10 cellular contexts compared by ENCODE assay signal in genomic region chr14:68380304-68380840, GRCh38.
A peak's percentile ranks its signal among the peaks of the same experiment; 100 is the strongest.
DNase-seq lines count a peak whose midpoint lies in the region; ATAC-seq, FAIRE-seq and TF ChIP-seq lines count a peak whose summit lies in the region.
"Had no signal": no experiment of that assay in that cellular context is flagged by ENCODE, and none has a peak within 500 bp of the region (broad histone marks: within the 10 kb centered on the region; RNA-seq: fewer than 3 reads in every experiment).

No MANE protein-coding gene starts in this region.

- WGBS in right cardiac atrium: 59% methylated on average over 1 of the region's 1 CpG

- ATAC-seq in right cardiac atrium (no peak), HG03159 (IDR thresholded peaks at IDR 0.05; ENCODE audit: unreplicated experiment) (peak; percentile 80)

- H3K36me3 ChIP-seq in left ventricle myocardium inferior (no peaks in the 10 kb centered on the region), kidney (ENCODE audit: control insufficient read depth in 1 of 2, insufficient read depth in 2 of 2, low read length in 2 of 2) (no peaks in the 10 kb centered on the region)
- H3K36me3 ChIP-seq: BLaER1 treated with 17β-estradiol and CSF1 and Interleukin-3, amounts not matched to agents 10 nM and 100 nM had no signal

- no peaks in the 10 kb centered on the region for H3K9me3 ChIP-seq in left ventricle myocardium inferior (replicated peaks)
- no peaks in the 10 kb centered on the region for H3K9me3 ChIP-seq in right cardiac atrium (ENCODE audit: control insufficient read depth, low read length)
- no peaks in the 10 kb centered on the region for H3K9me3 ChIP-seq in kidney (ENCODE audit: control insufficient read depth in 1 of 2, low read length in 2 of 2)

- TF ChIP-seq CTCF in left ventricle myocardium inferior (IDR thresholded peaks at IDR 0.05; ENCODE audit: borderline replicate concordance): no peak
- no peak for TF ChIP-seq CTCF in kidney (IDR thresholded peaks at IDR 0.05; ENCODE audit: borderline replicate concordance, extremely low read depth, insufficient read depth)

- no peak overlapping the region for H3K4me3 ChIP-seq in left ventricle myocardium inferior
- H3K4me3 ChIP-seq in right cardiac atrium (ENCODE audit: low read length): no peak overlapping the region
- no peak overlapping the region for H3K4me3 ChIP-seq in kidney (ENCODE audit: low read length in 2 of 2)
- H3K4me3 ChIP-seq: BLaER1 treated with 17β-estradiol and CSF1 and Interleukin-3, amounts not matched to agents 10 nM and 100 nM had no signal

- intact Hi-C loops in left ventricle myocardium inferior (cut with micrococcal nuclease): no loop called here
- intact Hi-C loops in right cardiac atrium (cut with DNase I): no loop called here
- intact Hi-C loops in kidney (cut with DNase I): no loop called here

- H3K27me3 ChIP-seq in left ventricle myocardium inferior (ENCODE audit: low read depth) (no peaks in the 10 kb centered on the region), right cardiac atrium (ENCODE audit: control insufficient read depth, insufficient read depth) (no peaks in the 10 kb centered on the region)
- H3K27me3 ChIP-seq: BLaER1 treated with 17β-estradiol and CSF1 and Interleukin-3, amounts not matched to agents 10 nM and 100 nM had no signal

- H3K4me1 ChIP-seq in left ventricle myocardium inferior (peaks cover 62% of the 10 kb centered on the region), right cardiac atrium (ENCODE audit: control insufficient read depth, insufficient read depth, low read length) (peaks cover 5% of the 10 kb centered on the region), kidney (ENCODE audit: control insufficient read depth in 1 of 2, insufficient read depth in 1 of 2, low read depth in 1 of 2, low read length in 2 of 2) (peaks cover 2 to 4% of the 10 kb centered on the region in 2 donors)

- H3K9ac ChIP-seq in kidney (ENCODE audit: low read length in 2 of 2): no peak overlapping the region
- H3K9ac ChIP-seq: BLaER1 treated with 17β-estradiol and CSF1 and Interleukin-3, amounts not matched to agents 10 nM and 100 nM had no signal

- DNase-seq in left ventricle myocardium inferior (no peak), right cardiac atrium (no peak), epithelial cell of prostate (ENCODE audit: low read depth, low spot score) (no peak), kidney (no peak), HTR-8/SVneo (ENCODE audit: insufficient read length, low spot score) (no peak), NK-92 (lab: John Stamatoyannopoulos, UW; ENCODE audit: unreplicated experiment) (no peak), SK-N-DZ (ENCODE audit: low spot score) (no peak)
- DNase-seq: NCI-H774 had no signal

- FAIRE-seq in kidney (lab: Jason Lieb, UNC) (no peak), HTR-8/SVneo (lab: Jason Lieb, UNC) (no peak)

- H3K27ac ChIP-seq in left ventricle myocardium inferior (replicated peaks) (peak overlapping the region; percentile 86), right cardiac atrium (ENCODE audit: low read length) (no peak overlapping the region), epithelial cell of prostate (peak overlapping the region; percentile 49), kidney (ENCODE audit: low read depth in 2 of 2, low read length in 2 of 2) (no peak overlapping the region)

Comparison
In these comparisons a context has a peak if more than half of its experiments do, and no peak if none do; other contexts are left out.
1. H3K27ac ChIP-seq: peak in left ventricle myocardium inferior (single experiment) and epithelial cell of prostate (single experiment); none in right cardiac atrium (single experiment) and kidney (0 of 2).